ENCODE assay signal across 16 cellular contexts in the genomic region with DNA sequence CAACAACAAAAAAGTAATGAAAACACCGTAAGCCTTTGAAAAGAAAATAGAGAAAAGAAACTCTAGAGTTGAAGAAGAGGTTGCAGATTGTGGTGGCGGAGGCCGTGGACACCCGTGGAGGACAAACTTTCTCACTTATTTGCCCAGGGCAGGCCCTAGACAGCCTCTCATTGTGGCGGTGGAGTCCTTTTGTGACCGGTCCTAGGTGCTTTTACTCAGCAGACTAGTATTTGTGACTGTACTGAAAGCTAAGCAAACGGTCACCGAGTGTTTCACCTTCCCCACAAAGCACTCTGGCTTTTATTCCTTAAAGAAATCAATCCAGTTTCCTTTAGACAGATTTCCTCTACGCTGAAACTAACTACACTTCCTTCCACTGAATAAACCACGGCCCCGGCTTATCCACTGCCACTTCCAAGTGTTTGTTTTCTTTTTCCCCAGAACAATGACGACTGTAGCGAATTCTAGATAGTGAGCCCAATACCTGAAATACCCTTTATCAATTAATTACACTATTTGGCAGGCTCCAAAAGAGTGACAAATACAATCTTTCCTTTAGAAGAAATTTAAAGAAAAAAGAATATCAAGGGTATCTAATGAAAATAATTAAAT.
"Had no signal": no experiment of that assay in that cellular context is flagged by ENCODE, and none has a peak within 500 bp of the region (broad histone marks: within the 10 kb centered on the region; RNA-seq: fewer than 3 reads in every experiment).

No MANE protein-coding gene starts in this region.

- H3K4me1 Mint-ChIP-seq: T-helper 17 cell had no signal

- DNase-seq: activated CD4-positive, alpha-beta memory T cell treated with anti-CD3 and anti-CD28 coated beads for 36 hours; activated gamma-delta T cell treated with Interleukin-2 at 50 U/mL for 16 hours; activated naive CD8-positive, alpha-beta T cell treated with anti-CD3 and anti-CD28 coated beads for 36 hours; activated T-cell treated with anti-CD3 and anti-CD28 coated beads, Interleukin-2, amount 50 U/mL, for 72 hours; hypothalamus; kidney glomerular epithelial cell; naive thymus-derived CD4-positive, alpha-beta T cell; sigmoid colon; stimulated activated CD4-positive, alpha-beta T cell treated with anti-CD3 and anti-CD28 coated beads, Interleukin-12 subunit alpha, Interleukin-12 subunit beta, amount 100 ng/mL, for 4 hours; stimulated activated naive CD4-positive, alpha-beta T cell; T-helper 17 cell; upper lobe of left lung had no signal

- H3K4me3 ChIP-seq: cardiac muscle cell, lung, sigmoid colon, suprapubic skin, upper lobe of left lung had no signal

- H3K27me3 ChIP-seq: cardiac muscle cell, sigmoid colon, suprapubic skin, upper lobe of left lung had no signal

- H3K4me3 Mint-ChIP-seq: activated CD4-positive, alpha-beta memory T cell treated with anti-CD3 and anti-CD28 coated beads for 36 hours; activated naive CD8-positive, alpha-beta T cell treated with anti-CD3 and anti-CD28 coated beads for 36 hours; activated T-cell treated with anti-CD3 and anti-CD28 coated beads, Interleukin-2, amount 50 U/mL, for 72 hours; naive thymus-derived CD4-positive, alpha-beta T cell; T-helper 17 cell had no signal

- ATAC-seq: activated CD4-positive, CD25-positive, alpha-beta regulatory T cell treated with anti-CD3 and anti-CD28 coated beads, Interleukin-2, amount 50 U/mL, for 24 hours; activated T-cell treated with anti-CD3 and anti-CD28 coated beads, Interleukin-2, amount 50 U/mL, for 72 hours; naive thymus-derived CD4-positive, alpha-beta T cell; T-helper 17 cell had no signal

- H3K4me1 ChIP-seq: suprapubic skin had no signal

- H3K27ac ChIP-seq: cardiac muscle cell, sigmoid colon, suprapubic skin had no signal

- H3K27ac Mint-ChIP-seq: activated CD4-positive, alpha-beta memory T cell treated with anti-CD3 and anti-CD28 coated beads for 36 hours; activated naive CD8-positive, alpha-beta T cell treated with anti-CD3 and anti-CD28 coated beads for 36 hours; activated T-cell treated with anti-CD3 and anti-CD28 coated beads, Interleukin-2, amount 50 U/mL, for 72 hours; naive thymus-derived CD4-positive, alpha-beta T cell; T-helper 17 cell had no signal

- H3K36me3 Mint-ChIP-seq: activated CD4-positive, alpha-beta memory T cell treated with anti-CD3 and anti-CD28 coated beads for 36 hours; activated naive CD8-positive, alpha-beta T cell treated with anti-CD3 and anti-CD28 coated beads for 36 hours; naive thymus-derived CD4-positive, alpha-beta T cell had no signal

- H3K27me3 Mint-ChIP-seq: activated CD4-positive, alpha-beta memory T cell treated with anti-CD3 and anti-CD28 coated beads for 36 hours; activated naive CD8-positive, alpha-beta T cell treated with anti-CD3 and anti-CD28 coated beads for 36 hours; T-helper 17 cell had no signal

- H3K9me3 Mint-ChIP-seq: activated naive CD8-positive, alpha-beta T cell treated with anti-CD3 and anti-CD28 coated beads for 36 hours had no signal

- H3K36me3 ChIP-seq: cardiac muscle cell, sigmoid colon, suprapubic skin, upper lobe of left lung had no signal
